8 cellular contexts compared by ENCODE assay signal in genomic region chr3:108589998-108590323, GRCh38. TPM values are rescaled to one million over a fixed set of nuclear protein-coding genes. Genes with fewer than 3 reads are reported as not detected.
DNase-seq lines count a peak whose midpoint lies in the region; ATAC-seq and TF ChIP-seq lines count a peak whose summit lies in the region.

No MANE protein-coding gene starts in this region.

- peaks cover 72% of the 10 kb centered on the region for H3K79me2 ChIP-seq in ACC112 (ENCODE audit: control insufficient read depth, insufficient read depth, low read length, unreplicated experiment)

- peak overlapping the region; percentile 87 for H3K27ac ChIP-seq in ACC112 (ENCODE audit: low read depth, low read length)
- peak overlapping the region; percentile 97 for H3K27ac ChIP-seq in muscle layer of duodenum (ENCODE audit: low read length)

- H3K4me3 Mint-ChIP-seq in IgD-negative memory B cell: peak overlapping the region; percentile 94 to 100 (median 97)
- H3K4me3 Mint-ChIP-seq in chondrocyte (ENCODE audit: unreplicated experiment): peak overlapping the region; percentile 96

- H3K27me3 ChIP-seq in ACC112 (ENCODE audit: insufficient read depth, low read length): no peaks in the 10 kb centered on the region
- no peaks in the 10 kb centered on the region for H3K27me3 ChIP-seq in muscle layer of duodenum (ENCODE audit: low read depth, low read length)

- H3K27ac Mint-ChIP-seq in IgD-negative memory B cell (peak overlapping the region; percentile 87 to 100 (median 99)), chondrocyte (ENCODE audit: unreplicated experiment) (peak overlapping the region; percentile 100)

- H3K4me3 ChIP-seq in ACC112 (ENCODE audit: low read depth, low read length) (peak overlapping the region; percentile 82), muscle layer of duodenum (ENCODE audit: low read depth in 1 of 2, low read length in 2 of 2) (peak overlapping the region; percentile 95 to 99)

- H3K9me3 Mint-ChIP-seq in IgD-negative memory B cell (no peaks in the 10 kb centered on the region), chondrocyte (ENCODE audit: low read depth) (no peaks in the 10 kb centered on the region)

- peak; percentile 59 for TF ChIP-seq CTCF in chondrocyte (IDR thresholded peaks at IDR 0.05)

- H3K36me3 ChIP-seq in ACC112 (ENCODE audit: insufficient read depth, low read length) (0 out of 2 replicates have a peak, but pooled peaks cover 5% of the 10 kb centered on the region), muscle layer of duodenum (ENCODE audit: control insufficient read depth in 1 of 2, insufficient read depth in 2 of 2, low read length in 2 of 2) (peaks cover 0 to 6% of the 10 kb centered on the region in 2 donors)

- H3K4me1 Mint-ChIP-seq in IgD-negative memory B cell: peaks cover 16 to 24% (median 23%) of the 10 kb centered on the region in 3 donors
- H3K4me1 Mint-ChIP-seq in chondrocyte (ENCODE audit: low read depth): peaks cover 37% of the 10 kb centered on the region

- H3K36me3 Mint-ChIP-seq in IgD-negative memory B cell (peaks cover 2% of the 10 kb centered on the region), chondrocyte (ENCODE audit: low read depth) (no peaks in the 10 kb centered on the region)

- no peak for DNase-seq in chondrocyte (ENCODE audit: low spot score)
- DNase-seq in COR-L47 (lab: John Stamatoyannopoulos, UW): no peak
- no peak for DNase-seq in CD1c-positive myeloid dendritic cell (ENCODE audit: extremely low spot score)
- no peak for DNase-seq in effector CD4-positive, alpha-beta T cell

- H2AFZ ChIP-seq in ACC112 (ENCODE audit: low read length, unreplicated experiment): peak overlapping the region; percentile 62

- H3K4me1 ChIP-seq in ACC112 (ENCODE audit: control insufficient read depth, insufficient read depth, low read length, unreplicated experiment) (peaks cover 29% of the 10 kb centered on the region), muscle layer of duodenum (ENCODE audit: control insufficient read depth in 1 of 2, insufficient read depth in 2 of 2, low read length in 2 of 2) (peaks cover 0 to 23% of the 10 kb centered on the region in 2 donors)

- H3K9me3 ChIP-seq in muscle layer of duodenum (ENCODE audit: control insufficient read depth in 1 of 2, low read length in 2 of 2): no peaks in the 10 kb centered on the region

- H3K27me3 Mint-ChIP-seq in IgD-negative memory B cell: no peaks in the 10 kb centered on the region
- H3K27me3 Mint-ChIP-seq in chondrocyte (ENCODE audit: low read depth): no peaks in the 10 kb centered on the region

- no peak for ATAC-seq in HG03139 (IDR thresholded peaks at IDR 0.05; ENCODE audit: unreplicated experiment)

RNA-seq across cellular contexts. Expression of gene DZIP3, which starts 0.4 kb away (rescaled TPM):
- 6.2 TPM for polyA plus RNA-seq in IgD-negative memory B cell
- 8.5 to 11.0 TPM (median 9.5 TPM) in 3 replicates for total RNA-seq in chondrocyte

RNA-seq across cellular contexts. Expression of gene CIP2A, which starts 0.7 kb away (rescaled TPM):
- polyA plus RNA-seq in IgD-negative memory B cell: 2.7 TPM
- 5.7 to 9.4 TPM (median 5.8 TPM) in 3 replicates for total RNA-seq in chondrocyte
